8 cellular contexts compared by ENCODE assay signal in the genomic region with DNA sequence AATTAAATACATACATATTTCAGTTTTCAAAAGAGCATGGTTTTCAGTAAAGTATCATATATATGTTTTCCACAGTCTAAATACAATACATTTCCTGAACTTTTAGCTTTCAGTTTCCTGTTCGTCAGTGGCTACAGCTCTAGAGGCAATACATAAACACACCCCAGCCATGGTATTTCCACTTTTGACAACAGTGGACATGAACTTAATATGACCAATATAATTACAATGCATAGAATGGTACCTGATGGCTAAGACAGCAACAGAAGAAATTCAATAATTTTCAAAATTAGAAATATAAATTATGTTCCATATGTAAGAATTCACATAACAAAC. TPM values are rescaled to one million over a fixed set of nuclear protein-coding genes. Genes with fewer than 3 reads are reported as not detected.
DNase-seq lines count a peak whose midpoint lies in the region; TF ChIP-seq lines count a peak whose summit lies in the region.
"Had no signal": no experiment of that assay in that cellular context is flagged by ENCODE, and none has a peak within 500 bp of the region (broad histone marks: within the 10 kb centered on the region; RNA-seq: fewer than 3 reads in every experiment).

No MANE protein-coding gene starts in this region.

- H3K4me1 ChIP-seq in OCI-LY1 (ENCODE audit: insufficient read depth, low read length, severe bottlenecking), result peaks cover 70% of the 10 kb centered on the region

- no peak overlapping the region for H3K9ac ChIP-seq in OCI-LY1 (ENCODE audit: low read length)

- peaks cover 99% of the 10 kb centered on the region for H3K79me2 ChIP-seq in OCI-LY1 (ENCODE audit: insufficient read depth, low read length)

- peak overlapping the region; percentile 38 for H3K27ac ChIP-seq in OCI-LY1 (ENCODE audit: low read depth, low read length, poor library complexity, severe bottlenecking)
- H3K27ac ChIP-seq in coronary artery, result no peak overlapping the region

- H4K20me1 ChIP-seq in OCI-LY1 (ENCODE audit: insufficient read depth, low read length), result no peaks in the 10 kb centered on the region

- in situ Hi-C loops in GM13977 (cut with MboI; ENCODE audit: low pct_unique_long_range_greater_than_20kb, low sequenced_read_pairs, unreplicated experiment), result no loop called here

- no peaks in the 10 kb centered on the region for H3F3A ChIP-seq in OCI-LY1 (ENCODE audit: insufficient read depth, low read length)

- TF ChIP-seq CTCF in GM13977 (IDR thresholded peaks at IDR 0.05; ENCODE audit: extremely low read depth, insufficient read depth, missing control alignments), result no peak
- TF ChIP-seq CTCF in OCI-LY1 (IDR thresholded peaks at IDR 0.05; ENCODE audit: low read length), result no peak
- TF ChIP-seq CTCF in coronary artery (IDR thresholded peaks at IDR 0.05), result no peak

- no peaks in the 10 kb centered on the region for H3K9me3 ChIP-seq in OCI-LY1 (ENCODE audit: low read length)

- DNase-seq in GM13977 (ENCODE audit: low spot score), result peak; percentile 30
- DNase-seq in coronary artery (ENCODE audit: low spot score), result no peak
- DNase-seq in pulmonary artery endothelial cell (ENCODE audit: low read depth, low spot score), result peak; percentile 69
- DNase-seq in foreskin melanocyte, result no peak
- DNase-seq in NCI-H1048 (lab: John Stamatoyannopoulos, UW), result no peak
- DNase-seq in SHP77 (lab: John Stamatoyannopoulos, UW), result no peak
- DNase-seq: NCI-H510A had no signal

- no peak overlapping the region for H2AFZ ChIP-seq in OCI-LY1 (ENCODE audit: low read length)

- H3K4me3 ChIP-seq in OCI-LY1 (ENCODE audit: low read depth, low read length, poor library complexity, severe bottlenecking), result peak overlapping the region; percentile 6
- H3K4me3 ChIP-seq in coronary artery, result peak overlapping the region; percentile 34

- no peaks in the 10 kb centered on the region for H3K27me3 ChIP-seq in OCI-LY1 (ENCODE audit: insufficient read depth, low read length)

- H3K4me2 ChIP-seq in OCI-LY1 (ENCODE audit: low read length), result peak overlapping the region; percentile 36

- peaks cover 21% of the 10 kb centered on the region for H3K36me3 ChIP-seq in OCI-LY1 (ENCODE audit: insufficient read depth, low read length)

- no peaks in the 10 kb centered on the region for H3K9me2 ChIP-seq in OCI-LY1 (ENCODE audit: low read depth, low read length)

RNA-seq across cellular contexts. Expression of a gene that starts 19.3 kb away (rescaled TPM):
- total RNA-seq in pulmonary artery endothelial cell, result 67.2 and 89.1 TPM in 2 replicates

Comparison
In these comparisons a context has a peak if more than half of its experiments do, and no peak if none do; other contexts are left out.
1. DNase-seq: peak in GM13977 (single experiment) and pulmonary artery endothelial cell (single experiment); none in coronary artery (single experiment), foreskin melanocyte (single experiment), NCI-H1048 (single experiment) and SHP77 (0 of 2).